In the genomic region with DNA sequence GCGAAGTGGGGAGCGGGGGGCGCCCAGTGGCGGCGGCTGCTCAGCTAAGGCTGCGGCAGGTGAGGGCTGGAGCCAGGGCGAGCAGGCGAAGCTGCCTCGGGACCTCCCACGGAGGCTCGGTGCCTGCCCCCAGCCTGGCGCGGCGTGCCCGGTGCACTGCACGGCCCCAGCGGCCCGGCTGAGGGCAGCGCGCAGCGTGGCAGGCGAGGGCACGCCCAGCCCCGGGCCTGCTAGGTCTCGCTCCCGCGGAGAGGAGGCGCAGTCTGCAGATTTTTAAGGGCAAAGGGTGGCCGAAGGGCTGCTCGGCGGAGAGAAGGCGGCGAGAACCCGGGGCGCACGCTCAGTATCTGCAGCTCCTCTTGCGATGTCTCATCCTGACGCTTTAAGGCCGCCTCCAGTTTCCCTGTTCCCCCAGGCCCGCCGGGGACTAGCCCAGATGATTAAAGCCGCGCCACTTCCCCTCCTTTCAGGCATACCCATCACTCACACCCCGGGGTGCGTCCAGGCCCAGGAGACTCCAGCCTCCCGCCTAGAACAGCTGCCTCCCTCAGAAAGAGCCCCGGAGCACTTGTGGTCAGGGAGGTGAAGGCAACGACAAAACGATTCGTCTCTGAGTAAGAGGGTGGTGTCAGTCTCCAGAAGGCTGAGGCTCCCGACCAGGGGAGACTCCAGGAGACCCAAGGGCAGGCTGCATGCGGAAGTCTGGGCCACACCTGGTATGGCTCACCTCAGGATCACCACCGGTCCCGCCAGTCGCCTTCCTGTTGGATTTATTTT, we compare ENCODE assay signal across 8 cellular contexts. TPM values are rescaled to one million over a fixed set of nuclear protein-coding genes. Genes with fewer than 3 reads are reported as not detected.
A peak's percentile ranks its signal among the peaks of the same experiment; 100 is the strongest.
DNase-seq lines count a peak whose midpoint lies in the region; ATAC-seq and TF ChIP-seq lines count a peak whose summit lies in the region.

A gene with protein sequence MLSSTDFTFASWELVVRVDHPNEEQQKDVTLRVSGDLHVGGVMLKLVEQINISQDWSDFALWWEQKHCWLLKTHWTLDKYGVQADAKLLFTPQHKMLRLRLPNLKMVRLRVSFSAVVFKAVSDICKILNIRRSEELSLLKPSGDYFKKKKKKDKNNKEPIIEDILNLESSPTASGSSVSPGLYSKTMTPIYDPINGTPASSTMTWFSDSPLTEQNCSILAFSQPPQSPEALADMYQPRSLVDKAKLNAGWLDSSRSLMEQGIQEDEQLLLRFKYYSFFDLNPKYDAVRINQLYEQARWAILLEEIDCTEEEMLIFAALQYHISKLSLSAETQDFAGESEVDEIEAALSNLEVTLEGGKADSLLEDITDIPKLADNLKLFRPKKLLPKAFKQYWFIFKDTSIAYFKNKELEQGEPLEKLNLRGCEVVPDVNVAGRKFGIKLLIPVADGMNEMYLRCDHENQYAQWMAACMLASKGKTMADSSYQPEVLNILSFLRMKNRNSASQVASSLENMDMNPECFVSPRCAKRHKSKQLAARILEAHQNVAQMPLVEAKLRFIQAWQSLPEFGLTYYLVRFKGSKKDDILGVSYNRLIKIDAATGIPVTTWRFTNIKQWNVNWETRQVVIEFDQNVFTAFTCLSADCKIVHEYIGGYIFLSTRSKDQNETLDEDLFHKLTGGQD (minus strand): TSS at position 158 of the 777 bp plus-strand sequence. CDS start 3,476 bp downstream, outside the sequence.

- H3K27ac ChIP-seq in 22Rv1: peak within 1 kb of the TSS; percentile 58
- H3K27ac ChIP-seq in ascending aorta: no peak within 1 kb of the TSS
- peak within 1 kb of the TSS; percentile 92 for H3K27ac ChIP-seq in hepatocyte

- H3K79me2 ChIP-seq in hepatocyte: peaks cover 20% of the 10 kb centered on the region

- H3K4me3 ChIP-seq in ascending aorta (peak within 1 kb of the TSS; percentile 49 to 68), hepatocyte (peak within 1 kb of the TSS; percentile 44)

- ATAC-seq in HG03354 (IDR thresholded peaks at IDR 0.05; ENCODE audit: poor library complexity, severe bottlenecking, unreplicated experiment): peak; percentile 83
- peak; percentile 91 for ATAC-seq in sciatic nerve

- H3K27me3 ChIP-seq in ascending aorta (no peaks in the 10 kb centered on the region), hepatocyte (no peaks in the 10 kb centered on the region)

- no peaks in the 10 kb centered on the region for H4K20me1 ChIP-seq in hepatocyte (ENCODE audit: insufficient read depth, poor library complexity, severe bottlenecking)

- intact Hi-C loops in ascending aorta (cut with DNase I): no loop called here
- intact Hi-C loops in sciatic nerve (cut with DNase I): no loop called here

- WGBS in hepatocyte (ENCODE audit: low lambda C conversion rate, missing lambda C conversion rate): 3% methylated on average over 54 of the region's 55 CpGs

- H2AFZ ChIP-seq in hepatocyte: peak within 1 kb of the TSS; percentile 96

- H3K4me2 ChIP-seq in hepatocyte: peak within 1 kb of the TSS; percentile 98

- H3K36me3 ChIP-seq in ascending aorta (no peaks in the 10 kb centered on the region), hepatocyte (replicated peaks; ENCODE audit: insufficient read depth, low read depth) (no peaks in the 10 kb centered on the region)

- peak; percentile 45 for DNase-seq in GM13976 (ENCODE audit: low spot score)
- DNase-seq in NOMO-1 treated with DMSO at 0.1 percent for 48 hours (lab: John Stamatoyannopoulos, UW; ENCODE audit: unreplicated experiment): peak; percentile 72
- DNase-seq in ascending aorta (ENCODE audit: low spot score in 2 of 2): no peak
- peak; percentile 89 for DNase-seq in hepatocyte (ENCODE audit: low spot score)
- peak; percentile 71 for DNase-seq in sciatic nerve (ENCODE audit: low spot score)
- DNase-seq in pons (ENCODE audit: low spot score): no peak

- TF ChIP-seq CTCF in 22Rv1 (IDR thresholded peaks at IDR 0.05): peak; percentile 59
- no peak for TF ChIP-seq CTCF in GM13976 (IDR thresholded peaks at IDR 0.05; ENCODE audit: borderline replicate concordance, control extremely low read depth, extremely low read depth, insufficient read depth, missing control alignments)
- no peak for TF ChIP-seq CTCF in ascending aorta (IDR thresholded peaks at IDR 0.05)
- peak; percentile 38 for TF ChIP-seq CTCF in hepatocyte (IDR thresholded peaks at IDR 0.05; ENCODE audit: poor library complexity)

- no peaks in the 10 kb centered on the region for H3K9me3 ChIP-seq in ascending aorta
- no peaks in the 10 kb centered on the region for H3K9me3 ChIP-seq in hepatocyte (ENCODE audit: low read depth)

- H3K4me1 ChIP-seq in ascending aorta (peaks cover 0 to 4% of the 10 kb centered on the region in 2 donors), hepatocyte (ENCODE audit: insufficient read depth) (peaks cover 18% of the 10 kb centered on the region)

- in situ Hi-C loops in GM13976 (cut with MboI; ENCODE audit: low sequenced_read_pairs, unreplicated experiment): no loop called here

- no peaks in the 10 kb centered on the region for H3K9me2 ChIP-seq in hepatocyte (replicated peaks; ENCODE audit: insufficient read depth)

RNA-seq across cellular contexts. Expression of the gene that starts here (rescaled TPM):
- total RNA-seq in ascending aorta (0.75 TPM), hepatocyte (11.3 and 13.9 TPM in 2 replicates), sciatic nerve (3.5 TPM)
- polyA plus RNA-seq in hepatocyte: 3.4 and 6.0 TPM in 2 replicates

Comparison
In these comparisons a context has a peak if more than half of its experiments do, and no peak if none do; other contexts are left out.
1. H3K27ac ChIP-seq: peak in 22Rv1 (single experiment) and hepatocyte (single experiment); none in ascending aorta (0 of 2).
2. CTCF ChIP-seq: peak in 22Rv1 (single experiment) and hepatocyte (single experiment); none in GM13976 (single experiment) and ascending aorta (0 of 3).
3. DNase-seq: peak in GM13976 (single experiment), NOMO-1 treated with DMSO at 0.1 percent for 48 hours (single experiment), hepatocyte (single experiment) and sciatic nerve (single experiment); none in ascending aorta (0 of 2) and pons (single experiment).